Comparison of ENCODE assay signal across 8 cellular contexts in the genomic region with DNA sequence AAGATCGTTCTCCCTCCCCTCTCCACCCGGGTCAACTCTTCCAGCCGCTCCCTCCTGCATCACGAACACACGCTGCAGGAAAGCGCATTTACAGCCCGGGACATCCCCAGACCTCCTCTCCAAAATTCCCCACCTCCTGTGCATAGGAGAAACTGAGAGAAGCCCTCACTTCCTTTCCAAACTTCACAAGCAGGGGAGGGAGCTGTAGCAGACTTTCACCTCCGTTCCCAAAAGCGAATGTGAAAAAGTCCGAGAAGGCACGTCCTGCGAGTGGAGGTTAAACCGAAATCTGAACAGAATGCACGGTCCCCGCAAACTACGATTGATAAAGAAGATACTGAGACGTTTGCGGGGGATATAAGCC. TPM values are rescaled to one million over a fixed set of nuclear protein-coding genes. Genes with fewer than 3 reads are reported as not detected.
A peak's percentile ranks its signal among the peaks of the same experiment; 100 is the strongest.
DNase-seq lines count a peak whose midpoint lies in the region; ATAC-seq and TF ChIP-seq lines count a peak whose summit lies in the region.

No MANE protein-coding gene starts in this region.

- no peaks in the 10 kb centered on the region for H3K36me3 Mint-ChIP-seq in activated naive CD4-positive, alpha-beta T cell treated with anti-CD3 and anti-CD28 coated beads for 36 hours (ENCODE audit: low read depth)

- H3K4me2 ChIP-seq in KMS-11, result peak overlapping the region; percentile 91

- peaks cover 59% of the 10 kb centered on the region for H3K27me3 Mint-ChIP-seq in activated naive CD4-positive, alpha-beta T cell treated with anti-CD3 and anti-CD28 coated beads for 36 hours (ENCODE audit: low read depth)

- ATAC-seq in GM19324 (IDR thresholded peaks at IDR 0.05; ENCODE audit: low FRiP score, unreplicated experiment) (peak; percentile 42), left ventricle myocardium superior (peak; percentile 63), sciatic nerve (peak; percentile 41)

- intact Hi-C loops in activated naive CD4-positive, alpha-beta T cell treated with anti-CD3 and anti-CD28 coated beads for 36 hours (cut with micrococcal nuclease), result loop anchor here (1.0 kb wide), 4 partner anchors 29 to 109 kb away; a partner anchor contains a TSS
- intact Hi-C loops in left ventricle myocardium superior (cut with micrococcal nuclease), result no loop called here
- intact Hi-C loops in sciatic nerve (cut with DNase I), result no loop called here

- TF ChIP-seq CTCF in KMS-11 (conservative IDR thresholded peaks at IDR 0.05; ENCODE audit: low read depth, low read length), result no peak

- peak overlapping the region; percentile 81 for H3K27ac Mint-ChIP-seq in activated naive CD4-positive, alpha-beta T cell treated with anti-CD3 and anti-CD28 coated beads for 36 hours

- H3K79me2 ChIP-seq in KMS-11 (ENCODE audit: insufficient read depth, low read depth), result no peaks in the 10 kb centered on the region

- no peaks in the 10 kb centered on the region for H4K20me1 ChIP-seq in KMS-11 (ENCODE audit: insufficient read depth)

- H3K36me3 ChIP-seq in KMS-11 (ENCODE audit: insufficient read depth), result no peaks in the 10 kb centered on the region

- H3K9ac ChIP-seq in KMS-11, result peak overlapping the region; percentile 33; the same call in 1 of the 2 replicates

- H3K9me3 Mint-ChIP-seq in activated naive CD4-positive, alpha-beta T cell treated with anti-CD3 and anti-CD28 coated beads for 36 hours, result no peaks in the 10 kb centered on the region

- H3K4me3 Mint-ChIP-seq in activated naive CD4-positive, alpha-beta T cell treated with anti-CD3 and anti-CD28 coated beads for 36 hours, result peak overlapping the region; percentile 81

- CTCF ChIA-PET in activated naive CD4-positive, alpha-beta T cell treated with anti-CD3 and anti-CD28 coated beads for 36 hours (lab: Charles Lee), result interaction anchor here (0.7 kb wide), 1 partner anchor 250 kb away, joined by 3 read pairs; no protein-coding TSS in a partner anchor

- peaks cover 55% of the 10 kb centered on the region for H3K27me3 ChIP-seq in KMS-11 (ENCODE audit: insufficient read depth, low read depth)

- H3K4me3 ChIP-seq in KMS-11 (IDR thresholded peaks at IDR 0.05; ENCODE audit: insufficient read depth, low read depth, low read length), result no peak overlapping the region

- DNase-seq in AG08395 (ENCODE audit: low spot score) (peak; percentile 27), left ventricle myocardium superior (no peak), sciatic nerve (ENCODE audit: low spot score) (no peak), DMS114 treated with DMSO at 0.1 percent for 48 hours (lab: John Stamatoyannopoulos, UW; ENCODE audit: unreplicated experiment) (no peak), DMS79 treated with DMSO at 0.1 percent for 48 hours (lab: John Stamatoyannopoulos, UW) (no peak)
- DNase-seq in activated naive CD4-positive, alpha-beta T cell treated with anti-CD3 and anti-CD28 coated beads for 36 hours, result peak; percentile 64

- peaks cover 36% of the 10 kb centered on the region for H3K4me1 ChIP-seq in KMS-11 (ENCODE audit: low read depth, poor library complexity, severe bottlenecking)

- peak overlapping the region; percentile 48; the same call in 1 of the 2 replicates for H2AFZ ChIP-seq in KMS-11 (ENCODE audit: low read depth)

- H3K27ac ChIP-seq in KMS-11, result no peak overlapping the region

- peaks cover 58% of the 10 kb centered on the region for H3K4me1 Mint-ChIP-seq in activated naive CD4-positive, alpha-beta T cell treated with anti-CD3 and anti-CD28 coated beads for 36 hours (ENCODE audit: low read depth)

RNA-seq across cellular contexts. Expression of a gene that starts 0.5 kb away (rescaled TPM):
- 10 to 100 TPM; 16.4 to 16.7 TPM for total RNA-seq in activated naive CD4-positive, alpha-beta T cell treated with anti-CD3 and anti-CD28 coated beads for 36 hours
- total RNA-seq in left ventricle myocardium superior (4.1 TPM), sciatic nerve (15.2 TPM)

Comparison
In these comparisons a context has a peak if more than half of its experiments do, and no peak if none do; other contexts are left out.
1. DNase-seq: peak in AG08395 (single experiment) and activated naive CD4-positive, alpha-beta T cell treated with anti-CD3 and anti-CD28 coated beads for 36 hours (single experiment); none in left ventricle myocardium superior (single experiment), sciatic nerve (single experiment), DMS114 treated with DMSO at 0.1 percent for 48 hours (single experiment) and DMS79 treated with DMSO at 0.1 percent for 48 hours (single experiment).
2. Peak in every context shown above with its lines, with median percentiles within 50 percentile points of each other: ATAC-seq.